Comparison of ENCODE assay signal across 9 cellular contexts in genomic region chr1:16984717-16985116, GRCh38. TPM values are rescaled to one million over a fixed set of nuclear protein-coding genes. Genes with fewer than 3 reads are reported as not detected.
DNase-seq lines count a peak whose midpoint lies in the region; ATAC-seq, FAIRE-seq and TF ChIP-seq lines count a peak whose summit lies in the region.
"Had no signal": no experiment of that assay in that cellular context is flagged by ENCODE, and none has a peak within 500 bp of the region (broad histone marks: within the 10 kb centered on the region; RNA-seq: fewer than 3 reads in every experiment).

No MANE protein-coding gene starts in this region.

- H3K36me3 ChIP-seq in bronchial epithelial cell (ENCODE audit: control insufficient read depth, insufficient read depth, low read length) (peaks cover 8% of the 10 kb centered on the region), lower lobe of right lung (peaks cover 39% of the 10 kb centered on the region), upper lobe of left lung (peaks cover 0 to 43% (median 36%) of the 10 kb centered on the region in 4 donors), small intestine (ENCODE audit: control insufficient read depth in 2 of 2, insufficient read depth in 2 of 2, low read length in 2 of 2) (peaks cover 5 to 11% of the 10 kb centered on the region in 2 donors)

- peak; percentile 4 for DNase-seq in KBM-7
- DNase-seq in bronchial epithelial cell (ENCODE audit: low read depth), result peak; percentile 94
- peak; percentile 59 for DNase-seq in lower lobe of right lung
- DNase-seq in upper lobe of left lung, result peak in 1 of 2 donors; percentile 31
- DNase-seq in NCI-H774 (lab: John Stamatoyannopoulos, UW), result no peak
- DNase-seq in T-helper 17 cell, result no peak
- no peak for DNase-seq in small intestine

- peaks cover 5% of the 10 kb centered on the region for H3K36me3 Mint-ChIP-seq in T-helper 17 cell (ENCODE audit: low read depth)

- H3K9me3 ChIP-seq in lower lobe of right lung, result no peaks in the 10 kb centered on the region
- H3K9me3 ChIP-seq in upper lobe of left lung, result no peaks in the 10 kb centered on the region
- H3K9me3 ChIP-seq in T-helper 17 cell (ENCODE audit: control insufficient read depth, low read length, poor library complexity, severe bottlenecking), result no peaks in the 10 kb centered on the region
- H3K9me3 ChIP-seq in small intestine (ENCODE audit: control insufficient read depth, low read depth), result no peaks in the 10 kb centered on the region

- TF ChIP-seq EP300 in upper lobe of left lung (IDR thresholded peaks at IDR 0.05), result no peak

- no peak for TF ChIP-seq POLR2A in upper lobe of left lung (IDR thresholded peaks at IDR 0.05)

- H3K4me1 ChIP-seq in lower lobe of right lung, result peaks cover 10% of the 10 kb centered on the region
- H3K4me1 ChIP-seq in upper lobe of left lung, result peaks cover 8 to 21% (median 11%) of the 10 kb centered on the region in 4 donors
- no peaks in the 10 kb centered on the region for H3K4me1 ChIP-seq in small intestine (ENCODE audit: control insufficient read depth in 2 of 2, insufficient read depth in 1 of 2, low read depth in 1 of 2, low read length in 1 of 2)

- in situ Hi-C loops in KBM-7 (cut with MboI; ENCODE audit: low pct_unique_long_range_greater_than_20kb, low sequenced_read_pairs), result no loop called here

- no peak overlapping the region for H3K4me3 Mint-ChIP-seq in T-helper 17 cell

- intact Hi-C loops in lower lobe of right lung (cut with DNase I), result no loop called here

- peaks cover 19% of the 10 kb centered on the region for H3K27me3 Mint-ChIP-seq in T-helper 17 cell

- ATAC-seq in lower lobe of right lung (peak; percentile 35 to 49), upper lobe of left lung (ENCODE audit: low FRiP score in 2 of 2) (peak in 1 of 2 donors; percentile 84), GM18858 (IDR thresholded peaks at IDR 0.05; ENCODE audit: unreplicated experiment) (no peak), T-helper 17 cell (no peak)

- no peak overlapping the region for H3K27ac Mint-ChIP-seq in T-helper 17 cell

- FAIRE-seq in bronchial epithelial cell (lab: Jason Lieb, UNC) (no peak), small intestine (lab: Jason Lieb, UNC) (no peak)
- FAIRE-seq: GM12891 had no signal

- TF ChIP-seq CTCF in bronchial epithelial cell (IDR thresholded peaks at IDR 0.05; ENCODE audit: insufficient read depth, low read length, severe bottlenecking) (no peak), lower lobe of right lung (IDR thresholded peaks at IDR 0.05) (no peak), upper lobe of left lung (IDR thresholded peaks at IDR 0.05) (no peak)

- WGBS in upper lobe of left lung, 2 donors, result 7 to 48% methylated on average over 3 to 7 of the region's 7 CpGs
- WGBS in small intestine, 3 donors, result 40 to 59% (median 56%) methylated on average over 7 of the region's 7 CpGs

- H3K27me3 ChIP-seq in bronchial epithelial cell (ENCODE audit: control insufficient read depth, insufficient read depth, low read length) (no peaks in the 10 kb centered on the region), lower lobe of right lung (ENCODE audit: low read depth) (peaks cover 10% of the 10 kb centered on the region), upper lobe of left lung (peaks cover 0 to 14% (median 4%) of the 10 kb centered on the region in 4 donors), small intestine (ENCODE audit: control insufficient read depth in 2 of 2, insufficient read depth in 2 of 2, low read length in 2 of 2) (peaks cover 0 to 4% of the 10 kb centered on the region in 2 donors)

- H3K4me3 ChIP-seq in bronchial epithelial cell (ENCODE audit: low read depth, low read length) (no peak overlapping the region), lower lobe of right lung (no peak overlapping the region), upper lobe of left lung (no peak overlapping the region), small intestine (ENCODE audit: low read depth in 1 of 2, low read length in 2 of 2) (no peak overlapping the region)

- H3K27ac ChIP-seq in lower lobe of right lung (peak overlapping the region; percentile 31), upper lobe of left lung (peak overlapping the region in 3 of 4 donors; percentile 40 to 59 (median 48)), small intestine (ENCODE audit: low read depth in 1 of 2, low read length in 1 of 2) (peak overlapping the region in 1 of 2 donors; percentile 32)

- peaks cover 13% of the 10 kb centered on the region for H3K4me1 Mint-ChIP-seq in T-helper 17 cell

RNA-seq across cellular contexts. Expression of gene MFAP2, which starts 4.3 kb away (rescaled TPM):
- total RNA-seq in bronchial epithelial cell (7.9 and 23.3 TPM in 2 replicates), lower lobe of right lung (11.9 TPM), upper lobe of left lung (10 to 100 TPM in 2 of 6 donors, 1 to 10 TPM in 4; 2.1 to 21.7 (median 7.2) TPM), T-helper 17 cell (not detected)
- 1 to 10 TPM in 2 of 3 donors, not detected in 1; 2.4 to 8.7 TPM for polyA plus RNA-seq in small intestine

RNA-seq across cellular contexts. Expression of gene ATP13A2, which starts 27.0 kb away (rescaled TPM):
- total RNA-seq in bronchial epithelial cell (30.3 and 53.8 TPM in 2 replicates), lower lobe of right lung (39.9 TPM), upper lobe of left lung (100 to 1,000 TPM in 1 of 6 donors, 10 to 100 TPM in 5; 39.2 to 110 (median 66.5) TPM), T-helper 17 cell (10 to 100 TPM; 44.4 TPM)
- 10 to 100 TPM; 14.6 to 33.7 (median 16.1) TPM for polyA plus RNA-seq in small intestine

Comparison
In these comparisons a context has a peak if more than half of its experiments do, and no peak if none do; other contexts are left out.
1. DNase-seq: peak in KBM-7 (single experiment), bronchial epithelial cell (single experiment) and lower lobe of right lung (single experiment); none in NCI-H774 (single experiment), T-helper 17 cell (0 of 3) and small intestine (single experiment).
2. ATAC-seq: peak in lower lobe of right lung (2 of 2); none in GM18858 (single experiment) and T-helper 17 cell (single experiment).